ENCODE assay signal across 1 cellular context in the genomic region with DNA sequence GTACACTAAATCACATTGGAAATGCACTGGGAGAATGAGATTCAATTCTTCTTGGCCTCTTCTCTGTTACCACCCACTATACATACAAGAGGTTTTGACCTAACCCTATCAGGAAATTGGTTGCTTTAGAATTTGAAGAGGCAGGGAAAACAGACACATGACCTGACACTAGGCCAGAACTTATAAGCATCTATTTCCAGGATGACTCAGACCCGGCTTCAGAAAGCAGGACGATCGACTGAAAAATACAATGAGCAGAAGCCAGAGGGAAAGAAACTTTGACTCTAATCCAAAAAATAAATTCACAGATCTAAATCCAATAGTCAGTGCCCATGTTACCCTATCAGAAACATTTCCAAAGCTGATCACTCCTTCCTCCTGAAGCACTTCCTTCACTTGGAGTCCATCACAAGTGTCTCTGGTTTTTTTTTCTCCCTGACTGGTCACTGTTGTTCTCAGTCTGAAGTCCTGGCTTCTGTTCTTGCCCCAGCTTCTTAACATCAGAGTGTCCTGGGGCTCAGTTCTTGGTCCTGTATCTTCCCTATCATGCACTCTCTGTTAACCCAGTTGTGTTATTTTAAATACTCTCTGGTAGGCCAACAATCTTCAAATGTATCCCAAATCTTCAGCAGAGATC.
TF ChIP-seq lines count a peak whose summit lies in the region.

No MANE protein-coding gene starts in this region.

TF ChIP-seq in H1, 55 proteins besides CTCF, POLR2A, EP300 and RAD21:
- TF ChIP-seq GTF2F1 (IDR thresholded peaks at IDR 0.05; ENCODE audit: borderline replicate concordance, low read depth, low read length): no peak
- TF ChIP-seq TBP (IDR thresholded peaks at IDR 0.05; ENCODE audit: low read depth, low read length): no peak
- TF ChIP-seq TAF7 (optimal IDR thresholded peaks at IDR 0.05; ENCODE audit: borderline replicate concordance, low read depth, low read length): no peak
- TF ChIP-seq CBX5 (IDR thresholded peaks at IDR 0.05; ENCODE audit: low read depth, low read length): no peak
- no peak for TF ChIP-seq YY1 (IDR thresholded peaks at IDR 0.05; ENCODE audit: low read depth, low read length)
- TF ChIP-seq BRCA1 (IDR thresholded peaks at IDR 0.05; ENCODE audit: low read depth, low read length): no peak
- TF ChIP-seq TAF1 (IDR thresholded peaks at IDR 0.05; ENCODE audit: low read depth, low read length): no peak
- no peak for TF ChIP-seq EZH2 (IDR thresholded peaks at IDR 0.05; ENCODE audit: low read depth, low read length, severe bottlenecking)
- TF ChIP-seq E2F6 (IDR thresholded peaks at IDR 0.05): no peak
- TF ChIP-seq SRF (IDR thresholded peaks at IDR 0.05; ENCODE audit: low read depth, low read length): no peak
- no peak for TF ChIP-seq NRF1 (IDR thresholded peaks at IDR 0.05; ENCODE audit: low read depth, low read length)
- no peak for TF ChIP-seq SIRT6 (IDR thresholded peaks at IDR 0.05; ENCODE audit: low read length)
- no peak for TF ChIP-seq SIX5 (IDR thresholded peaks at IDR 0.05; ENCODE audit: low read depth, low read length)
- no peak for TF ChIP-seq CEBPB (IDR thresholded peaks at IDR 0.05; ENCODE audit: low read depth, low read length)
- TF ChIP-seq SAP30 (IDR thresholded peaks at IDR 0.05; ENCODE audit: insufficient read depth, insufficient replicate concordance, low read length): no peak
- TF ChIP-seq ZNF274 (IDR thresholded peaks at IDR 0.05; ENCODE audit: borderline replicate concordance, extremely low read depth, low read length): no peak
- no peak for TF ChIP-seq BCL11A (IDR thresholded peaks at IDR 0.05; ENCODE audit: low read depth in 2 of 2, low read length in 2 of 2)
- no peak for TF ChIP-seq KDM4A (IDR thresholded peaks at IDR 0.05; ENCODE audit: low read depth, low read length, severe bottlenecking)
- TF ChIP-seq SP2 (IDR thresholded peaks at IDR 0.05; ENCODE audit: low read length): no peak
- no peak for TF ChIP-seq HDAC6 (IDR thresholded peaks at IDR 0.05; ENCODE audit: low read depth, low read length)
